8 cellular contexts compared by ENCODE assay signal in the genomic region with DNA sequence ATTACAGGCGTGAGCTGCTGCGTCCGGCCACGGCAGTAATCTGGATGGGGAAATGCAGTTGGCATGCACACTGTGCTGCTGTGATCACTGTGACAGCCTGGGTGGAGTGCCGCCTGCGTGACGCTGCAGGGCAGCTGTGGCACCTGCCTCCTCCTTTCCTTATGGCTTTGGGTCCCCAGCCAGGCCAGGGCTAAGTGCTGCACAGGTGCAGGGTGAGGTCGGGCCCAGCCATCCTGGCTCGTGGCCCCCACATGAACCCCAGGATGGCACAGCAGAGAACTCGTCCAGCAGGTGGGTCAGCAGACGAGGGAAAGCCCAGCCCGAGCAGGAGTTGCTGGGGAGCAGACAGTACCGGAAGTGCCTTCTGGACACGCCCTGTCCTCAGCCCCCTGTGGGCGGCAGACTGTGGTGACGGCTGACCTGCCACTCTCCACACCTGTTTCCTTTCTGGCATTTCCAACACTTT. TPM values are rescaled to one million over a fixed set of nuclear protein-coding genes. Genes with fewer than 3 reads are reported as not detected.
A peak's percentile ranks its signal among the peaks of the same experiment; 100 is the strongest.
DNase-seq lines count a peak whose midpoint lies in the region; ATAC-seq and TF ChIP-seq lines count a peak whose summit lies in the region.

No MANE protein-coding gene starts in this region.

- no peaks in the 10 kb centered on the region for H3K9me3 Mint-ChIP-seq in activated T-cell treated with anti-CD3 and anti-CD28 coated beads, Interleukin-2, amount 50 U/mL, for 72 hours

- H3K36me3 Mint-ChIP-seq in activated T-cell treated with anti-CD3 and anti-CD28 coated beads, Interleukin-2, amount 50 U/mL, for 72 hours (ENCODE audit: insufficient read depth in 2 of 2): peaks cover 0 to 2% of the 10 kb centered on the region in 2 donors

- TF ChIP-seq POLR2A in prostate gland (IDR thresholded peaks at IDR 0.05): no peak

- H3K4me1 ChIP-seq in foreskin keratinocyte (peaks cover 19% of the 10 kb centered on the region), prostate gland (replicated peaks) (peaks cover 18% of the 10 kb centered on the region)

- no peak for TF ChIP-seq CTCF in foreskin keratinocyte (conservative IDR thresholded peaks at IDR 0.05)
- TF ChIP-seq CTCF in prostate gland (IDR thresholded peaks at IDR 0.05): peak in 2 of 4 experiments; percentile 45 to 49

- H3K27ac ChIP-seq in foreskin keratinocyte (no peak overlapping the region), prostate gland (peak overlapping the region; percentile 84 to 90)

- intact Hi-C loops in prostate gland (cut with DNase I): loop anchor here (2.0 kb wide), 1 partner anchor 33 kb away; no protein-coding TSS in a partner anchor

- H3K9me3 ChIP-seq in prostate gland: no peaks in the 10 kb centered on the region

- no peaks in the 10 kb centered on the region for H3K27me3 ChIP-seq in foreskin keratinocyte
- H3K27me3 ChIP-seq in prostate gland (replicated peaks; ENCODE audit: insufficient read depth): no peaks in the 10 kb centered on the region

- no peak overlapping the region for H3K27ac Mint-ChIP-seq in activated T-cell treated with anti-CD3 and anti-CD28 coated beads, Interleukin-2, amount 50 U/mL, for 72 hours

- DNase-seq in DMS79 treated with DMSO at 0.1 percent for 48 hours (lab: John Stamatoyannopoulos, UW) (peak; percentile 84), NCI-H510A treated with DMSO at 0.1 percent for 48 hours (lab: John Stamatoyannopoulos, UW) (peak; percentile 67), foreskin keratinocyte (no peak), prostate gland (ENCODE audit: low spot score) (peak; percentile 75), NCI-H2171 (lab: John Stamatoyannopoulos, UW) (no peak)
- DNase-seq in activated T-cell treated with anti-CD3 and anti-CD28 coated beads, Interleukin-2, amount 50 U/mL, for 72 hours: no peak

- ATAC-seq in foreskin keratinocyte: peak; percentile 28
- ATAC-seq in activated T-cell treated with anti-CD3 and anti-CD28 coated beads, Interleukin-2, amount 50 U/mL, for 72 hours (replicated peaks in 1 of 2): no peak
- ATAC-seq in GM21447 (IDR thresholded peaks at IDR 0.05; ENCODE audit: unreplicated experiment): no peak
- ATAC-seq in HG03025 (IDR thresholded peaks at IDR 0.05; ENCODE audit: low FRiP score, unreplicated experiment): no peak

- 41% methylated on average over 16 of the region's 16 CpGs for WGBS in prostate gland

- H3K4me3 ChIP-seq in prostate gland: no peak overlapping the region

- H3K4me1 Mint-ChIP-seq in activated T-cell treated with anti-CD3 and anti-CD28 coated beads, Interleukin-2, amount 50 U/mL, for 72 hours (ENCODE audit: low read depth): peaks cover 5% of the 10 kb centered on the region

- H3K27me3 Mint-ChIP-seq in activated T-cell treated with anti-CD3 and anti-CD28 coated beads, Interleukin-2, amount 50 U/mL, for 72 hours (ENCODE audit: low read depth): no peaks in the 10 kb centered on the region

- no peak overlapping the region for H3K4me3 Mint-ChIP-seq in activated T-cell treated with anti-CD3 and anti-CD28 coated beads, Interleukin-2, amount 50 U/mL, for 72 hours

- H3K36me3 ChIP-seq in prostate gland: no peaks in the 10 kb centered on the region

RNA-seq across cellular contexts. Expression of a gene that starts 17.1 kb away (rescaled TPM):
- 21.0 and 23.8 TPM in 2 replicates for total RNA-seq in foreskin keratinocyte
- polyA plus RNA-seq in foreskin keratinocyte: 21.8 and 23.1 TPM in 2 replicates
- total RNA-seq in prostate gland: 10 to 100 TPM; 29.9 to 39.4 TPM
- total RNA-seq in activated T-cell treated with anti-CD3 and anti-CD28 coated beads, Interleukin-2, amount 50 U/mL, for 72 hours: 10 to 100 TPM; 10.7 to 11.0 TPM

RNA-seq across cellular contexts. Expression of a gene that starts 33.1 kb away (rescaled TPM):
- total RNA-seq in foreskin keratinocyte (not detected in 2 replicates), prostate gland (1 to 10 TPM; 3.3 to 7.0 TPM)
- not detected in 2 replicates for polyA plus RNA-seq in foreskin keratinocyte
- total RNA-seq in activated T-cell treated with anti-CD3 and anti-CD28 coated beads, Interleukin-2, amount 50 U/mL, for 72 hours: under 1 TPM in 1 of 2 donors, not detected in 1; 0.07 TPM

Comparison
In these comparisons a context has a peak if more than half of its experiments do, and no peak if none do; other contexts are left out.
1. DNase-seq: peak in DMS79 treated with DMSO at 0.1 percent for 48 hours (single experiment), NCI-H510A treated with DMSO at 0.1 percent for 48 hours (single experiment) and prostate gland (single experiment); none in foreskin keratinocyte (0 of 2), NCI-H2171 (single experiment) and activated T-cell treated with anti-CD3 and anti-CD28 coated beads, Interleukin-2, amount 50 U/mL, for 72 hours (0 of 2).